29 cellular contexts compared by ENCODE assay signal in the genomic region with DNA sequence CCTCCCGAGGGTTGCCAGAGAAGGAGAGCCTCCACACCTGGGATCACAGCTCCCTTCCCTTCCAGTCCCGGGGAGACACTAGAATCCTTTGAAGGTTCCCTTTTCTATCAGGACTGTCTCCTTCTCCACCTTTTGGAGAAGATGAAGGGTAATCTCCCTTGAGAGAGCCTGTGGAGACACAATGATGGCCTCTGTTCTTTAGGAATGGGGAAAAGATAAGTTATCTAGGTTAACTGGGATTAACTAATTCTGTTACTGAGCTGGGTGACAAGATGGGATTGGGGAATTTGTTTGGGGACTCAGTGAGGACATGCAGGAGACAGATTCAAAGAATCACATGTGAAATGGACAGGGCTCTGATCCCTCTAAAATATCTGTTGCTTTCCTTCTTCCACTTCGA.
"Had no signal": no experiment of that assay in that cellular context is flagged by ENCODE, and none has a peak within 500 bp of the region (broad histone marks: within the 10 kb centered on the region; RNA-seq: fewer than 3 reads in every experiment).

No MANE protein-coding gene starts in this region.

- H3K4me3 Mint-ChIP-seq: activated CD4-positive, alpha-beta memory T cell treated with anti-CD3 and anti-CD28 coated beads, Interleukin-2, amount 10 ng/mL, durations not matched to agents 7 days and 5 days; activated CD4-positive, alpha-beta T cell treated with anti-CD3 and anti-CD28 coated beads, Interleukin-2, amount 10 ng/mL, durations not matched to agents 7 days and 5 days; activated naive CD4-positive, alpha-beta T cell treated with anti-CD3 and anti-CD28 coated beads, Interleukin-2, amount 10 ng/mL, durations not matched to agents 7 days and 5 days; activated naive CD8-positive, alpha-beta T cell treated with anti-CD3 and anti-CD28 coated beads, Interleukin-2, amount 10 ng/mL, durations not matched to agents 7 days and 5 days; activated T-cell treated with anti-CD3 and anti-CD28 coated beads, Interleukin-2, amount 50 U/mL, for 24 hours; activated T-cell treated with anti-CD3 and anti-CD28 coated beads, Interleukin-2, amount 50 U/mL, for 72 hours; brain; central memory CD8-positive, alpha-beta T cell; dendritic cell treated with granulocyte-macrophage colony-stimulating factor and Interleukin-4, amounts not matched to agents 40 ng/mL and 50 ng/mL, for 4 days; WTC11 had no signal

- DNase-seq: activated CD4-positive, alpha-beta memory T cell treated with anti-CD3 and anti-CD28 coated beads, Interleukin-2, amount 10 ng/mL, durations not matched to agents 7 days and 5 days; activated CD4-positive, alpha-beta T cell treated with anti-CD3 and anti-CD28 coated beads for 1 hour; activated CD4-positive, alpha-beta T cell treated with anti-CD3 and anti-CD28 coated beads for 4 hours; activated CD4-positive, alpha-beta T cell treated with anti-CD3 and anti-CD28 coated beads, Interleukin-2, amount 10 ng/mL, durations not matched to agents 7 days and 5 days; activated CD4-positive, alpha-beta T cell treated with anti-CD3 and anti-CD28 coated beads, Interleukin-2, amount 50 U/mL, for 4 hours; activated CD8-positive, alpha-beta memory T cell treated with anti-CD3 and anti-CD28 coated beads, Interleukin-2, amount 50 U/mL, for 48 hours; activated gamma-delta T cell; activated naive CD4-positive, alpha-beta T cell; activated naive CD4-positive, alpha-beta T cell treated with anti-CD3 and anti-CD28 coated beads, Interleukin-2, amount 10 ng/mL, durations not matched to agents 7 days and 5 days; activated naive CD8-positive, alpha-beta T cell treated with anti-CD3 and anti-CD28 coated beads, Interleukin-2, amount 10 ng/mL, durations not matched to agents 7 days and 5 days; activated T-cell treated with anti-CD3 and anti-CD28 coated beads for 4 hours; activated T-cell treated with anti-CD3 and anti-CD28 coated beads, Interleukin-2, amount 50 U/mL, for 24 hours; activated T-cell treated with anti-CD3 and anti-CD28 coated beads, Interleukin-2, amount 50 U/mL, for 72 hours; dorsolateral prefrontal cortex; effector memory CD4-positive, alpha-beta T cell; esophagus squamous epithelium; foreskin melanocyte; T-helper 2 cell had no signal

- H3K9me3 ChIP-seq: ascending aorta, breast epithelium, esophagus squamous epithelium had no signal

- H3K27ac Mint-ChIP-seq: activated CD4-positive, alpha-beta memory T cell treated with anti-CD3 and anti-CD28 coated beads, Interleukin-2, amount 10 ng/mL, durations not matched to agents 7 days and 5 days; activated CD4-positive, alpha-beta T cell treated with anti-CD3 and anti-CD28 coated beads, Interleukin-2, amount 10 ng/mL, durations not matched to agents 7 days and 5 days; activated naive CD4-positive, alpha-beta T cell treated with anti-CD3 and anti-CD28 coated beads, Interleukin-2, amount 10 ng/mL, durations not matched to agents 7 days and 5 days; activated naive CD4-positive, alpha-beta T cell treated with anti-CD3 and anti-CD28 coated beads, Interleukin-2, amount 50 U/mL, for 72 hours; activated naive CD8-positive, alpha-beta T cell treated with anti-CD3 and anti-CD28 coated beads, Interleukin-2, amount 10 ng/mL, durations not matched to agents 7 days and 5 days; activated T-cell treated with anti-CD3 and anti-CD28 coated beads, Interleukin-2, amount 50 U/mL, for 24 hours; activated T-cell treated with anti-CD3 and anti-CD28 coated beads, Interleukin-2, amount 50 U/mL, for 72 hours; brain; dendritic cell treated with granulocyte-macrophage colony-stimulating factor and Interleukin-4, amounts not matched to agents 40 ng/mL and 50 ng/mL, for 4 days; WTC11 had no signal

- H3K27me3 ChIP-seq: ascending aorta, breast epithelium, dorsolateral prefrontal cortex, esophagus squamous epithelium, gastroesophageal sphincter had no signal

- H3K27me3 Mint-ChIP-seq: activated CD4-positive, alpha-beta memory T cell treated with anti-CD3 and anti-CD28 coated beads, Interleukin-2, amount 10 ng/mL, durations not matched to agents 7 days and 5 days; activated CD4-positive, alpha-beta T cell treated with anti-CD3 and anti-CD28 coated beads, Interleukin-2, amount 10 ng/mL, durations not matched to agents 7 days and 5 days; activated naive CD4-positive, alpha-beta T cell treated with anti-CD3 and anti-CD28 coated beads, Interleukin-2, amount 10 ng/mL, durations not matched to agents 7 days and 5 days; activated naive CD8-positive, alpha-beta T cell treated with anti-CD3 and anti-CD28 coated beads, Interleukin-2, amount 10 ng/mL, durations not matched to agents 7 days and 5 days; activated T-cell treated with anti-CD3 and anti-CD28 coated beads, Interleukin-2, amount 50 U/mL, for 24 hours; central memory CD8-positive, alpha-beta T cell; dendritic cell treated with granulocyte-macrophage colony-stimulating factor and Interleukin-4, amounts not matched to agents 40 ng/mL and 50 ng/mL, for 4 days had no signal

- H3K36me3 ChIP-seq: ascending aorta, breast epithelium, esophagus squamous epithelium, gastroesophageal sphincter had no signal

- H3K9me3 Mint-ChIP-seq: activated CD4-positive, alpha-beta T cell treated with anti-CD3 and anti-CD28 coated beads, Interleukin-2, amount 10 ng/mL, durations not matched to agents 7 days and 5 days; activated naive CD4-positive, alpha-beta T cell treated with anti-CD3 and anti-CD28 coated beads, Interleukin-2, amount 10 ng/mL, durations not matched to agents 7 days and 5 days; activated naive CD4-positive, alpha-beta T cell treated with anti-CD3 and anti-CD28 coated beads, Interleukin-2, amount 50 U/mL, for 72 hours; activated naive CD8-positive, alpha-beta T cell treated with anti-CD3 and anti-CD28 coated beads, Interleukin-2, amount 10 ng/mL, durations not matched to agents 7 days and 5 days; activated T-cell treated with anti-CD3 and anti-CD28 coated beads, Interleukin-2, amount 50 U/mL, for 24 hours; activated T-cell treated with anti-CD3 and anti-CD28 coated beads, Interleukin-2, amount 50 U/mL, for 72 hours; central memory CD8-positive, alpha-beta T cell; dendritic cell treated with granulocyte-macrophage colony-stimulating factor and Interleukin-4, amounts not matched to agents 40 ng/mL and 50 ng/mL, for 4 days; WTC11 had no signal

- H3K4me1 ChIP-seq: breast epithelium had no signal

- H3K27ac ChIP-seq: ascending aorta, breast epithelium, coronary artery, dorsolateral prefrontal cortex, epithelial cell of prostate, esophagus squamous epithelium, gastroesophageal sphincter, VCaP had no signal

- ATAC-seq: activated naive CD4-positive, alpha-beta T cell treated with anti-CD3 and anti-CD28 coated beads, Interleukin-2, amount 50 U/mL, for 72 hours; activated T-cell treated with anti-CD3 and anti-CD28 coated beads, Interleukin-2, amount 50 U/mL, for 72 hours; gastroesophageal sphincter; WTC11 had no signal

- H3K36me3 Mint-ChIP-seq: activated naive CD4-positive, alpha-beta T cell treated with anti-CD3 and anti-CD28 coated beads, Interleukin-2, amount 10 ng/mL, durations not matched to agents 7 days and 5 days; activated naive CD4-positive, alpha-beta T cell treated with anti-CD3 and anti-CD28 coated beads, Interleukin-2, amount 50 U/mL, for 72 hours; activated naive CD8-positive, alpha-beta T cell treated with anti-CD3 and anti-CD28 coated beads, Interleukin-2, amount 10 ng/mL, durations not matched to agents 7 days and 5 days; brain; WTC11 had no signal

- H3K4me3 ChIP-seq: ascending aorta, breast epithelium, coronary artery, dorsolateral prefrontal cortex, esophagus squamous epithelium, gastroesophageal sphincter had no signal

- H3K4me1 Mint-ChIP-seq: activated CD4-positive, alpha-beta memory T cell treated with anti-CD3 and anti-CD28 coated beads, Interleukin-2, amount 10 ng/mL, durations not matched to agents 7 days and 5 days; activated CD4-positive, alpha-beta T cell treated with anti-CD3 and anti-CD28 coated beads, Interleukin-2, amount 10 ng/mL, durations not matched to agents 7 days and 5 days; activated naive CD4-positive, alpha-beta T cell treated with anti-CD3 and anti-CD28 coated beads, Interleukin-2, amount 10 ng/mL, durations not matched to agents 7 days and 5 days; activated naive CD8-positive, alpha-beta T cell treated with anti-CD3 and anti-CD28 coated beads, Interleukin-2, amount 10 ng/mL, durations not matched to agents 7 days and 5 days; central memory CD8-positive, alpha-beta T cell had no signal
